In genomic region chr1:149993764-149994163, GRCh38 we compare ENCODE assay signal across 22 cellular contexts. TPM values are rescaled to one million over a fixed set of nuclear protein-coding genes. Genes with fewer than 3 reads are reported as not detected.
"Had no signal": no experiment of that assay in that cellular context is flagged by ENCODE, and none has a peak within 500 bp of the region (broad histone marks: within the 10 kb centered on the region; RNA-seq: fewer than 3 reads in every experiment).

No MANE protein-coding gene starts in this region.

- H3K27ac ChIP-seq: left ventricle myocardium inferior, ovary, right atrium auricular region, right lobe of liver, uterus had no signal

- DNase-seq: hypothalamus; immature natural killer cell; kidney; left colon; left ventricle myocardium inferior; mesendoderm; midbrain; naive thymus-derived CD4-positive, alpha-beta T cell; ovary; right lobe of liver; stimulated activated CD4-positive, alpha-beta T cell treated with anti-CD3 and anti-CD28 coated beads, Interleukin-1b, Interleukin-23, amount 100 ng/mL, for 48 hours; stimulated activated CD4-positive, alpha-beta T cell treated with anti-CD3 and anti-CD28 coated beads, Interleukin-2, amount 100 ng/mL, for 48 hours; stimulated activated CD4-positive, alpha-beta T cell treated with anti-CD3 and anti-CD28 coated beads, Interleukin-4, amount 100 ng/mL, for 4 hours; stimulated activated CD8-positive, alpha-beta memory T cell treated with anti-CD3 and anti-CD28 coated beads, Interleukin-4, amount 100 ng/mL, for 48 hours; uterus had no signal

- H3K4me1 ChIP-seq: uterus had no signal

- ATAC-seq: left colon; mucosa of descending colon; naive thymus-derived CD4-positive, alpha-beta T cell; natural killer cell treated with Interleukin-12 subunit alpha and Interleukin-12 subunit beta and Interleukin-15 and Interleukin-18, amount 100 ng/mL, for 72 hours; right lobe of liver; stimulated activated memory B cell treated with anti-CD40 and anti-IgM and Interleukin-4, amounts not matched to agents 10 μg/mL and 1 μg/mL and 100 μg/mL, for 72 hours had no signal

- H3K4me3 ChIP-seq: left ventricle myocardium inferior, lung, mucosa of descending colon, ovary, right atrium auricular region, right lobe of liver, smooth muscle cell, tibial nerve, uterus had no signal

- H3K27me3 ChIP-seq: ovary, right atrium auricular region, right lobe of liver, tibial nerve, uterus had no signal

- H3K4me2 ChIP-seq: smooth muscle cell had no signal

- H3K36me3 ChIP-seq: left ventricle myocardium inferior, ovary, right atrium auricular region, uterus had no signal

- H3K9me3 ChIP-seq: left ventricle myocardium inferior, mucosa of descending colon, ovary, right atrium auricular region, right lobe of liver, tibial nerve, uterus had no signal

RNA-seq across cellular contexts. Expression of gene MTMR11, which starts 57.1 kb away (rescaled TPM):
- polyA plus RNA-seq: naive thymus-derived CD4-positive, alpha-beta T cell had no signal
